Comparison of ENCODE assay signal across 8 cellular contexts in the genomic region with DNA sequence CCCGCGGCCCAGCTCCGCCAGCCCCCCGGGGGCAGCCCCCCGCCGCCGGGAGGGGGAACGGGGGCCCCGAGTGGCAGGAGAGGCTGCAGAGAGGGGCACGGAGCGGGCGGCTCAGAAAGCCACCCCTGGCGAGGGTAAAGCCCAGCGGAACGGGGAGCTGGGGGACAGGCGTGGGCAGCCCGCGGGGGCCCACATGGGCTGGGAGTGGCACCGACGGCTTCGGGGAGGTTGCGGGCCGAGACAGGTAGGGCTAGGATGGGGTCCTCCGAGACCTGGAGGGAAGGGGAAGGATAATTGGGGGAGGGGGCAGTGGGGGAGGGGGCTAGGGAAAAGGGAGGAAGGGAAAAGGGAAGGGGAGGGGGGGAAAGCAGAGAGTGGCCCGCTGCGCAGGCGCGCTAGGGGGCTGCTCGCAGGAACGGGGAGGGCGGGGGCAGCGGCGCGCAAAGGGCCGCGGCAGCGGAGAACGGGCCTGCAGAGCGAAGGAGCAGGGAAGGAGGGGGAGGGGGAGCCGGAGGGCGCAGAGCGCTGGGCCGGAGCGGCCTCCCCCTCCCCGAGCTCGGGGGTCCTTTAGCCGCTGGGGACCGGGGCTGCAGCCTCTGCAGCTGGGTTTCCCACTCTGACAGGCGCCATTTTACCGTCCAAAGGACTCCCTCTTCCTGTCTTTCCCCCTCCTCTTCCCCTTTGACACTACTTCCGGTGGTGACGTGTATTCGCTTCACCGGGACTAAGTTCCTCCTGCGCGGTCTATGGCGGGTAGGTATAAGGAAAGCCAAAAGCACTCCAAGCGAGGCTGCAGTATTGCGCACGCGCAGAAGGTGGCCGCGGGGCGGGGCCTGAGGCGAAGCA. TPM values are rescaled to one million over a fixed set of nuclear protein-coding genes. Genes with fewer than 3 reads are reported as not detected.
A peak's percentile ranks its signal among the peaks of the same experiment; 100 is the strongest.
DNase-seq lines count a peak whose midpoint lies in the region; ATAC-seq, FAIRE-seq and TF ChIP-seq lines count a peak whose summit lies in the region.

A gene (minus strand): TSS at position 405 of the 846 bp plus-strand sequence. CDS start 438 bp downstream, outside the sequence.

- intact Hi-C loops in mammary epithelial cell (cut with micrococcal nuclease) = loop anchor here (1.0 to 2.0 kb wide), 3 partner anchors 12 to 184 kb away; a partner anchor contains a TSS

- POLR2A ChIA-PET in A549 (lab: Yijun Ruan, JAX) = interaction anchor here (0.6 to 2.0 kb wide), 4 partner anchors 9 to 30 kb away, joined by 3 to 15 read pairs (median 5); a partner anchor contains a TSS

- H2AFZ ChIP-seq in mammary epithelial cell (ENCODE audit: low read depth, low read length) = peak within 1 kb of the TSS; percentile 96

- peak within 1 kb of the TSS; percentile 99 for H3K4me3 ChIP-seq in A549
- H3K4me3 ChIP-seq in mammary epithelial cell (replicated peaks in 1 of 3; ENCODE audit: insufficient read depth in 1 of 3, low read depth in 2 of 3, low read length in 3 of 3) = peak within 1 kb of the TSS; percentile 86 to 89 (median 88)
- H3K4me3 ChIP-seq in iPS-18c (ENCODE audit: insufficient read depth, low read depth, low read length) = peak within 1 kb of the TSS; percentile 87
- H3K4me3 ChIP-seq in skeletal muscle satellite cell (ENCODE audit: low read length) = peak within 1 kb of the TSS; percentile 96

- TF ChIP-seq RAD21 in A549 (conservative IDR thresholded peaks at IDR 0.05 in 1 of 2, IDR thresholded peaks at IDR 0.05 in 1 of 2) = no peak

- CTCF ChIA-PET in A549 (lab: Yijun Ruan, JAX) = interaction anchor here (0.7 to 4.6 kb wide), 7 partner anchors 10 to 206 kb away, joined by 3 to 29 read pairs (median 6); a partner anchor contains a TSS
- CTCF ChIA-PET in mammary epithelial cell (lab: Charles Lee; ENCODE audit: low non-redundant PET) = no interaction called here

- in situ Hi-C loops in mammary epithelial cell (cut with MboI; ENCODE audit: low sequenced_read_pairs in 2 of 2) = no loop called here

- peak; percentile 60 for TF ChIP-seq POLR2A in A549 (IDR thresholded peaks at IDR 0.05; ENCODE audit: low read length)

- WGBS in A549 (ENCODE audit: missing lambda C conversion rate) = under 1% methylated on average over 35 of the region's 65 CpGs
- no CpG with 5 or more reads among the region's 65 CpGs for WGBS in mammary epithelial cell (ENCODE audit: low coverage, missing lambda C conversion rate)

- dilution Hi-C loops in mammary epithelial cell (cut with HindIII; ENCODE audit: low sequenced_read_pairs) = no loop called here

- peaks cover 72% of the 10 kb centered on the region for H3K79me2 ChIP-seq in mammary epithelial cell (ENCODE audit: insufficient read depth, low read length)

- H3K4me1 ChIP-seq in A549 = peaks cover 28% of the 10 kb centered on the region
- peaks cover 15% of the 10 kb centered on the region for H3K4me1 ChIP-seq in mammary epithelial cell (ENCODE audit: insufficient read depth, low read length)
- peaks cover 22% of the 10 kb centered on the region for H3K4me1 ChIP-seq in skeletal muscle satellite cell (ENCODE audit: control insufficient read depth, insufficient read depth, low read length)

- H3K4me2 ChIP-seq in A549 = peak within 1 kb of the TSS; percentile 96
- peak within 1 kb of the TSS; percentile 86 for H3K4me2 ChIP-seq in mammary epithelial cell (ENCODE audit: insufficient read depth, low read depth, low read length)
- peak within 1 kb of the TSS; percentile 98 for H3K4me2 ChIP-seq in skeletal muscle satellite cell (ENCODE audit: low read length)

- peak within 1 kb of the TSS; percentile 96 to 99 for H3K27ac ChIP-seq in A549
- H3K27ac ChIP-seq in VCaP = peak within 1 kb of the TSS; percentile 91
- H3K27ac ChIP-seq in mammary epithelial cell (ENCODE audit: insufficient read depth, low read depth, low read length) = peak within 1 kb of the TSS; percentile 96

- no peak for TF ChIP-seq CTCF in A549 (IDR thresholded peaks at IDR 0.05)
- no peak for TF ChIP-seq CTCF in VCaP (conservative IDR thresholded peaks at IDR 0.05)
- TF ChIP-seq CTCF in mammary epithelial cell (conservative IDR thresholded peaks at IDR 0.05 in 1 of 2, IDR thresholded peaks at IDR 0.05 in 1 of 2; ENCODE audit: extremely low read depth in 1 of 2, insufficient read depth in 1 of 2, low read depth in 1 of 2, low read length in 2 of 2) = no peak

- ATAC-seq in A549 (peak; percentile 95 to 97), GM18870 (IDR thresholded peaks at IDR 0.05; ENCODE audit: unreplicated experiment) (peak; percentile 86), HG03135 (IDR thresholded peaks at IDR 0.05; ENCODE audit: unreplicated experiment) (peak; percentile 88)

- H3K36me3 ChIP-seq in mammary epithelial cell (ENCODE audit: insufficient read depth, low read length) (peaks cover 12% of the 10 kb centered on the region), skeletal muscle satellite cell (ENCODE audit: insufficient read depth, low read length) (peaks cover 15% of the 10 kb centered on the region)

- peak within 1 kb of the TSS; percentile 87 for H3K9ac ChIP-seq in mammary epithelial cell (ENCODE audit: insufficient read depth, low read length)
- peak within 1 kb of the TSS; percentile 100 for H3K9ac ChIP-seq in skeletal muscle satellite cell (ENCODE audit: low read depth, low read length)

- FAIRE-seq in A549 (lab: Jason Lieb, UNC) = peak; percentile 99

- no peak for TF ChIP-seq EP300 in A549 (IDR thresholded peaks at IDR 0.05)

- DNase-seq in A549 (ENCODE audit: low read depth in 1 of 2, low spot score in 1 of 2) (peak; percentile 99 to 100), NCI-H2196 treated with DMSO at 0.1 percent for 48 hours (lab: John Stamatoyannopoulos, UW; ENCODE audit: unreplicated experiment) (peak; percentile 80), mammary epithelial cell (peak; percentile 99)

- H3K27me3 ChIP-seq in mammary epithelial cell (ENCODE audit: insufficient read depth, low read length) = no peaks in the 10 kb centered on the region
- no peaks in the 10 kb centered on the region for H3K27me3 ChIP-seq in skeletal muscle satellite cell (ENCODE audit: control insufficient read depth, insufficient read depth, low read length)

- H3K9me3 ChIP-seq in A549 = no peaks in the 10 kb centered on the region
- H3K9me3 ChIP-seq in mammary epithelial cell (replicated peaks; ENCODE audit: insufficient read depth, low read length) = no peaks in the 10 kb centered on the region
- peaks cover 2% of the 10 kb centered on the region for H3K9me3 ChIP-seq in iPS-18c (ENCODE audit: control insufficient read depth, insufficient read depth, low read length)
- no peaks in the 10 kb centered on the region for H3K9me3 ChIP-seq in skeletal muscle satellite cell (replicated peaks; ENCODE audit: low read length)

- no peaks in the 10 kb centered on the region for H4K20me1 ChIP-seq in mammary epithelial cell (ENCODE audit: insufficient read depth, low read length)

- no TSS peak for BruUV-seq in mammary epithelial cell (replicated peaks; lab: Mats Ljungman, UMichigan)

TF ChIP-seq in A549, 52 proteins besides CTCF, POLR2A, EP300 and RAD21 (continues in another document):
- peak; percentile 95; the same call in 1 of the 2 replicates for TF ChIP-seq HDAC2 (IDR thresholded peaks at IDR 0.05)
- TF ChIP-seq FOSL2 (IDR thresholded peaks at IDR 0.05) = no peak
- TF ChIP-seq FOSL2 (CRISPR knock-in tag; IDR thresholded peaks at IDR 0.05) = 0 out of 2 replicates have a peak, but pooled peaks have one; percentile 64
- TF ChIP-seq PHF8 (IDR thresholded peaks at IDR 0.05; ENCODE audit: borderline replicate concordance, low read depth) = no peak; the same call in 1 of the 2 replicates
- TF ChIP-seq, protein P1, sequence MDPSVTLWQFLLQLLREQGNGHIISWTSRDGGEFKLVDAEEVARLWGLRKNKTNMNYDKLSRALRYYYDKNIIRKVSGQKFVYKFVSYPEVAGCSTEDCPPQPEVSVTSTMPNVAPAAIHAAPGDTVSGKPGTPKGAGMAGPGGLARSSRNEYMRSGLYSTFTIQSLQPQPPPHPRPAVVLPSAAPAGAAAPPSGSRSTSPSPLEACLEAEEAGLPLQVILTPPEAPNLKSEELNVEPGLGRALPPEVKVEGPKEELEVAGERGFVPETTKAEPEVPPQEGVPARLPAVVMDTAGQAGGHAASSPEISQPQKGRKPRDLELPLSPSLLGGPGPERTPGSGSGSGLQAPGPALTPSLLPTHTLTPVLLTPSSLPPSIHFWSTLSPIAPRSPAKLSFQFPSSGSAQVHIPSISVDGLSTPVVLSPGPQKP (IDR thresholded peaks at IDR 0.05; ENCODE audit: low read depth, low read length) = no peak
- TF ChIP-seq ZNF302 (CRISPR knock-in tag; IDR thresholded peaks at IDR 0.05) = no peak
- TF ChIP-seq KDM5A (IDR thresholded peaks at IDR 0.05) = peak; percentile 99
- TF ChIP-seq, protein P2, sequence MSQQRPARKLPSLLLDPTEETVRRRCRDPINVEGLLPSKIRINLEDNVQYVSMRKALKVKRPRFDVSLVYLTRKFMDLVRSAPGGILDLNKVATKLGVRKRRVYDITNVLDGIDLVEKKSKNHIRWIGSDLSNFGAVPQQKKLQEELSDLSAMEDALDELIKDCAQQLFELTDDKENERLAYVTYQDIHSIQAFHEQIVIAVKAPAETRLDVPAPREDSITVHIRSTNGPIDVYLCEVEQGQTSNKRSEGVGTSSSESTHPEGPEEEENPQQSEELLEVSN (IDR thresholded peaks at IDR 0.05; ENCODE audit: borderline replicate concordance, low read depth) = no peak
- peak; percentile 89 to 90; a peak in 4 of 5 replicates for TF ChIP-seq JUN (IDR thresholded peaks at IDR 0.05)
- TF ChIP-seq, protein P3, sequence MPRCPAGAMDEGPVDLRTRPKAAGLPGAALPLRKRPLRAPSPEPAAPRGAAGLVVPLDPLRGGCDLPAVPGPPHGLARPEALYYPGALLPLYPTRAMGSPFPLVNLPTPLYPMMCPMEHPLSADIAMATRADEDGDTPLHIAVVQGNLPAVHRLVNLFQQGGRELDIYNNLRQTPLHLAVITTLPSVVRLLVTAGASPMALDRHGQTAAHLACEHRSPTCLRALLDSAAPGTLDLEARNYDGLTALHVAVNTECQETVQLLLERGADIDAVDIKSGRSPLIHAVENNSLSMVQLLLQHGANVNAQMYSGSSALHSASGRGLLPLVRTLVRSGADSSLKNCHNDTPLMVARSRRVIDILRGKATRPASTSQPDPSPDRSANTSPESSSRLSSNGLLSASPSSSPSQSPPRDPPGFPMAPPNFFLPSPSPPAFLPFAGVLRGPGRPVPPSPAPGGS (IDR thresholded peaks at IDR 0.05) = peak; percentile 44; the same call in 2 of the 3 replicates

RNA-seq across cellular contexts. Expression of the gene that starts here (rescaled TPM):
- polyA plus RNA-seq in A549 (2011; rRNA removed) (161 and 251 TPM in 2 replicates), A549 (2017; fragmentation: RNase III; extraction: RNeasy Plus Mini Kit Qiagen cat#74134 plus additional on column Dnase treatment) (145 to 151 TPM (median 147 TPM) in 3 replicates), mammary epithelial cell (110 TPM)
- polyA plus RNA-seq in A549 (2012; cell fraction: cytosol; rRNA removed) = 169 and 266 TPM in 2 replicates
- 146 and 158 TPM in 2 replicates for polyA plus RNA-seq in A549 (2012; cell fraction: nucleus; rRNA removed)
- polyA minus RNA-seq in A549 (2011; rRNA and poly(A)+ RNA removed) = 273 and 295 TPM in 2 replicates
- total RNA-seq in mammary epithelial cell = 100 to 1,000 TPM in 1 of 2 donors, 10 to 100 TPM in 1; 28.2 to 122 TPM
- polyA minus RNA-seq in mammary epithelial cell = 263 TPM
- 23.3 and 36.3 TPM in 2 replicates for total RNA-seq in skeletal muscle satellite cell (2012; rRNA removed)

Comparison
In these comparisons a context has a peak if more than half of its experiments do, and no peak if none do; other contexts are left out.
1. Peak in every context shown above with its lines: DNase-seq, ATAC-seq, H3K4me3 ChIP-seq and H3K27ac ChIP-seq.